In genomic region chr19:923551-924211, GRCh38 we compare ENCODE assay signal across 16 cellular contexts. TPM values are rescaled to one million over a fixed set of nuclear protein-coding genes. Genes with fewer than 3 reads are reported as not detected.
DNase-seq lines count a peak whose midpoint lies in the region; ATAC-seq and TF ChIP-seq lines count a peak whose summit lies in the region.
"Had no signal": no experiment of that assay in that cellular context is flagged by ENCODE, and none has a peak within 500 bp of the region (broad histone marks: within the 10 kb centered on the region; RNA-seq: fewer than 3 reads in every experiment).

No MANE protein-coding gene starts in this region.

- H3K36me3 ChIP-seq in cardiac muscle cell = no peaks in the 10 kb centered on the region
- H3K36me3 ChIP-seq: right lobe of liver had no signal

- H3K36me3 Mint-ChIP-seq in T-cell (no peaks in the 10 kb centered on the region), memory B cell (no peaks in the 10 kb centered on the region), type B pancreatic cell (no peaks in the 10 kb centered on the region)

- peak overlapping the region; percentile 57 for H3K27ac ChIP-seq in cardiac muscle cell
- H3K27ac ChIP-seq: right lobe of liver had no signal

- H3K27ac Mint-ChIP-seq in T-cell = no peak overlapping the region
- peak overlapping the region; percentile 31 for H3K27ac Mint-ChIP-seq in memory B cell
- H3K27ac Mint-ChIP-seq in type B pancreatic cell = no peak overlapping the region

- H3K4me3 ChIP-seq in cardiac muscle cell (no peak overlapping the region), foreskin fibroblast (ENCODE audit: low read depth in 1 of 2, low read length in 2 of 2) (no peak overlapping the region)

- H3K4me3 Mint-ChIP-seq in T-cell = peak overlapping the region; percentile 52 to 78 (median 73)
- peak overlapping the region; percentile 21 for H3K4me3 Mint-ChIP-seq in memory B cell
- peak overlapping the region; percentile 79 for H3K4me3 Mint-ChIP-seq in type B pancreatic cell

- TF ChIP-seq CTCF in cardiac muscle cell (IDR thresholded peaks at IDR 0.05; ENCODE audit: low read depth, low read length) (no peak), type B pancreatic cell (conservative IDR thresholded peaks at IDR 0.05) (no peak), foreskin fibroblast (IDR thresholded peaks at IDR 0.05; ENCODE audit: low read depth, low read length) (no peak)

- H3K4me1 Mint-ChIP-seq in T-cell (peaks cover 13 to 23% (median 21%) of the 10 kb centered on the region in 3 donors), memory B cell (peaks cover 13% of the 10 kb centered on the region), type B pancreatic cell (ENCODE audit: unreplicated experiment) (peaks cover 5% of the 10 kb centered on the region)

- peaks cover 28% of the 10 kb centered on the region for H3K27me3 ChIP-seq in cardiac muscle cell

- intact Hi-C loops in left cardiac atrium (cut with DNase I) (loop anchor here in 1 of 2 donors (2.0 kb wide), 1 partner anchor 59 kb away; no protein-coding TSS in a partner anchor), left colon (cut with DNase I, micrococcal nuclease) (loop anchor here (5.0 kb wide), 2 partner anchors 59 to 151 kb away; partner anchors contain the start of gene WDR18 (in 2 of the 2))

- H3K27me3 Mint-ChIP-seq in T-cell (no peaks in the 10 kb centered on the region), memory B cell (no peaks in the 10 kb centered on the region), type B pancreatic cell (peaks cover 19% of the 10 kb centered on the region)

- no peaks in the 10 kb centered on the region for H3K9me3 ChIP-seq in cardiac muscle cell (ENCODE audit: low read depth)
- H3K9me3 ChIP-seq: right lobe of liver had no signal

- H3K9me3 Mint-ChIP-seq in T-cell (no peaks in the 10 kb centered on the region), memory B cell (no peaks in the 10 kb centered on the region), type B pancreatic cell (no peaks in the 10 kb centered on the region)

- peaks cover 3% of the 10 kb centered on the region for H3K4me1 ChIP-seq in cardiac muscle cell (ENCODE audit: low read depth)

- ATAC-seq in left cardiac atrium (no peak), T-cell (replicated peaks in 1 of 4) (no peak), memory B cell (ENCODE audit: low read depth) (no peak), left colon (no peak)
- ATAC-seq: right lobe of liver had no signal

- CTCF ChIA-PET in T-cell (lab: Charles Lee) = interaction anchor here in 1 of 2 donors (0.6 to 3.1 kb wide), 3 partner anchors 60 to 188 kb away, joined by 3 to 25 read pairs (median 6); partner anchors contain the start of gene WDR18

- DNase-seq in cardiac muscle cell (ENCODE audit: low read depth in 1 of 2, low spot score in 1 of 2) = peak in 1 of 2 donors; percentile 53
- no peak for DNase-seq in left cardiac atrium
- DNase-seq in T-cell = no peak
- no peak for DNase-seq in memory B cell (ENCODE audit: low spot score in 2 of 2)
- DNase-seq in type B pancreatic cell (ENCODE audit: extremely low spot score, unreplicated experiment) = no peak
- no peak for DNase-seq in foreskin fibroblast
- DNase-seq in left colon = no peak
- no peak for DNase-seq in islet precursor cell
- DNase-seq: activated CD4-positive, CD25-positive, alpha-beta regulatory T cell treated with anti-CD3 and anti-CD28 coated beads, Interleukin-2, amount 50 U/mL, for 72 hours; cortex of kidney; Kasumi-1; substantia nigra had no signal

- POLR2A ChIA-PET in T-cell (lab: Charles Lee) = no interaction called here

RNA-seq across cellular contexts. Expression of gene ARID3A, which starts 2.2 kb away (rescaled TPM):
- 59.7 and 62.3 TPM in 2 replicates for total RNA-seq in cardiac muscle cell
- polyA plus RNA-seq in cardiac muscle cell = 39.1 and 48.7 TPM in 2 replicates
- total RNA-seq in left cardiac atrium = 1 to 10 TPM; 5.3 to 5.8 TPM
- total RNA-seq in T-cell = 10 to 100 TPM in 4 of 5 donors, 1 to 10 TPM in 1; 9.8 to 13.2 (median 12.0) TPM
- total RNA-seq in type B pancreatic cell (ENCODE audit: low replicate concordance) = 83.0 and 124 TPM in 2 replicates
- total RNA-seq in left colon = 10 to 100 TPM; 10.7 to 11.6 TPM

RNA-seq across cellular contexts. Expression of gene KISS1R, which starts 6.5 kb away (rescaled TPM):
- 0.46 and 1.2 TPM in 2 replicates for total RNA-seq in cardiac muscle cell
- polyA plus RNA-seq in cardiac muscle cell = 1.9 and 3.2 TPM in 2 replicates
- total RNA-seq in left cardiac atrium = not detected
- total RNA-seq in T-cell = 1 to 10 TPM; 1.5 to 4.9 (median 2.8) TPM
- total RNA-seq in type B pancreatic cell (ENCODE audit: low replicate concordance) = 1.2 and 2.2 TPM in 2 replicates
- total RNA-seq in left colon = not detected
- total RNA-seq: fibroblast of lung, SK-MEL-5 had no signal
- polyA plus RNA-seq: BJ, fibroblast of lung had no signal

RNA-seq across cellular contexts. Expression of gene R3HDM4, which starts 10.7 kb away (rescaled TPM):
- total RNA-seq in cardiac muscle cell (60.3 and 66.2 TPM in 2 replicates), left cardiac atrium (10 to 100 TPM; 18.3 to 31.6 TPM), T-cell (100 to 1,000 TPM; 190 to 252 (median 220) TPM), type B pancreatic cell (ENCODE audit: low replicate concordance) (48.8 and 56.7 TPM in 2 replicates), left colon (10 to 100 TPM; 54.6 to 66.4 TPM)
- polyA plus RNA-seq in cardiac muscle cell = 82.1 and 86.7 TPM in 2 replicates

RNA-seq across cellular contexts. Expression of gene RNU6-9, which starts 30.4 kb away (rescaled TPM):
- not detected in 2 replicates for total RNA-seq in cardiac muscle cell
- polyA plus RNA-seq in cardiac muscle cell = not detected in 2 replicates
- total RNA-seq in left cardiac atrium = not detected
- total RNA-seq in T-cell = not detected
- not detected in 2 replicates for total RNA-seq in type B pancreatic cell (ENCODE audit: low replicate concordance)
- not detected for total RNA-seq in left colon
- total RNA-seq: fibroblast of lung, right lobe of liver, SK-MEL-5 had no signal
- polyA plus RNA-seq: BJ, fibroblast of lung had no signal

RNA-seq across cellular contexts. Expression of gene MED16, which starts 30.7 kb away (rescaled TPM):
- total RNA-seq in cardiac muscle cell (61.9 and 67.2 TPM in 2 replicates), left cardiac atrium (10 to 100 TPM; 25.4 to 27.4 TPM), T-cell (100 to 1,000 TPM in 1 of 5 donors, 10 to 100 TPM in 4; 55.0 to 105 (median 92.4) TPM), type B pancreatic cell (ENCODE audit: low replicate concordance) (59.6 and 74.2 TPM in 2 replicates), left colon (10 to 100 TPM; 63.1 to 70.6 TPM)
- polyA plus RNA-seq in cardiac muscle cell = 104 and 145 TPM in 2 replicates

Comparison
In these comparisons a context has a peak if more than half of its experiments do, and no peak if none do; other contexts are left out.
1. H3K4me3 Mint-ChIP-seq: peak in every context shown above with its lines; median percentile 79 in type B pancreatic cell; 73 in T-cell; 21 in memory B cell.